Comparison of ENCODE assay signal across 11 cellular contexts in the genomic region with DNA sequence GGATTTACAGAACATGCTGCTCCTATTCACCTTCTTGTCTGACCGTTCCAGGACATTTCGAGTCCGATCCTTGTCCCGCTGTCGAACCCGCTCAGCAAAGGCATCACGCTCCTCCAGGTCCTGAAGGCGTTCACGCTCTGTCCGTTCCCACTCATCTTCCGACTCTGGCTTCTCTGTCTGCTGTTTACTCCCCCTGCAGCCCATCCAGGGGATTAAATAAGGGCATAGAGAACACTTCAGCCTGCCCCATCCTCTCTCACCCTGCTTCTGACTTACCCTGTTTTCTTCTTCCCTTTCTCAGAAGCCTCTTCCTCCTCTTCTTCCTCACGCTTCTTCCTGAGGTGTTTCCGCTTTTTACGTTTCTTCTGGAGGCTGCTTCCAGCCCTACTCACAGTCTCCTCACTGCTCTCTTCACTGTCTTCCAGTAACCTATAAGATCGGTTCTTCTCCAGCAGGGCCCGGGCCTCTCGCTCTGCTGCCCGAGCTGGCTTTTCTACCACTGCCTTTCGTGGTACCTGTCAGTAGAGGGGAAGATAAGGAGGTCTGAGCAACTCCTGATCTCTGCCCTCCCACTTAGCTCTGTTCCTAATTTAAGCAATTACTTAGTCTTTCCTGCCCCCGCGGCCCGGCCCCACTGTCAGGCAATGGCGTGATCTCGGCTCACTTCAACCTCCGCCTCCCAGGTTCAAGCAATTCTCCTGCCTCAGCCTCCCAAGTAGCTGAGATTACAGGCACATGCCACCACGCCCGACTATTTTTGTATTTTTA. TPM values are rescaled to one million over a fixed set of nuclear protein-coding genes. Genes with fewer than 3 reads are reported as not detected.
DNase-seq lines count a peak whose midpoint lies in the region; ATAC-seq, FAIRE-seq and TF ChIP-seq lines count a peak whose summit lies in the region.
"Had no signal": no experiment of that assay in that cellular context is flagged by ENCODE, and none has a peak within 500 bp of the region (broad histone marks: within the 10 kb centered on the region; RNA-seq: fewer than 3 reads in every experiment).

No MANE protein-coding gene starts in this region.

- peak overlapping the region; percentile 47 for H3K4me3 Mint-ChIP-seq in activated CD4-positive, alpha-beta memory T cell treated with anti-CD3 and anti-CD28 coated beads, Interleukin-2, amount 10 ng/mL, durations not matched to agents 7 days and 5 days

- TF ChIP-seq CTCF in BE2C (IDR thresholded peaks at IDR 0.05; ENCODE audit: low read depth, low read length) (peak; percentile 43), GM12875 (IDR thresholded peaks at IDR 0.05; ENCODE audit: borderline replicate concordance, insufficient read depth, low read depth, low read length) (peak; percentile 1; the same call in 1 of the 2 replicates), kidney (IDR thresholded peaks at IDR 0.05; ENCODE audit: borderline replicate concordance, extremely low read depth, insufficient read depth) (peak; percentile 2), body of pancreas (IDR thresholded peaks at IDR 0.05) (no peak), right atrium auricular region (IDR thresholded peaks at IDR 0.05) (no peak)

- CTCF ChIA-PET in activated CD4-positive, alpha-beta memory T cell treated with anti-CD3 and anti-CD28 coated beads, Interleukin-2, amount 10 ng/mL, durations not matched to agents 7 days and 5 days (lab: Charles Lee), result interaction anchor here (2.1 to 15.7 kb wide), 4 partner anchors 30 to 189 kb away, joined by 8 to 626 read pairs (median 11); partner anchors contain the start of genes MDC1 and TUBB

- DNase-seq in BE2C (peak; percentile 40), kidney (no peak), body of pancreas (no peak), SHP77 (lab: John Stamatoyannopoulos, UW) (no peak), right atrium auricular region (ENCODE audit: low spot score) (no peak)
- no peak for DNase-seq in activated CD4-positive, alpha-beta memory T cell treated with anti-CD3 and anti-CD28 coated beads, Interleukin-2, amount 10 ng/mL, durations not matched to agents 7 days and 5 days
- DNase-seq: amniotic stem cell had no signal

- ATAC-seq in body of pancreas, result no peak
- ATAC-seq in HG03095 (IDR thresholded peaks at IDR 0.05; ENCODE audit: unreplicated experiment), result no peak
- ATAC-seq: Right ventricle myocardium inferior had no signal

- intact Hi-C loops in kidney (cut with DNase I) (no loop called here), body of pancreas (cut with DNase I) (no loop called here)

- no peaks in the 10 kb centered on the region for H3K27me3 Mint-ChIP-seq in activated CD4-positive, alpha-beta memory T cell treated with anti-CD3 and anti-CD28 coated beads, Interleukin-2, amount 10 ng/mL, durations not matched to agents 7 days and 5 days

- 83 to 86% methylated on average over 27 of the region's 27 CpGs for WGBS in body of pancreas, 2 donors

- no peaks in the 10 kb centered on the region for H3K4me1 ChIP-seq in BE2C
- H3K4me1 ChIP-seq in kidney (ENCODE audit: control insufficient read depth in 1 of 2, insufficient read depth in 1 of 2, low read depth in 1 of 2, low read length in 2 of 2), result peaks cover 0 to 5% of the 10 kb centered on the region in 2 donors
- H3K4me1 ChIP-seq in body of pancreas, result peaks cover 16% of the 10 kb centered on the region
- peaks cover 0 to 20% of the 10 kb centered on the region in 2 donors for H3K4me1 ChIP-seq in right atrium auricular region

- H3K9me3 ChIP-seq in BE2C (no peaks in the 10 kb centered on the region), kidney (ENCODE audit: control insufficient read depth in 1 of 2, low read length in 2 of 2) (no peaks in the 10 kb centered on the region), body of pancreas (no peaks in the 10 kb centered on the region), right atrium auricular region (no peaks in the 10 kb centered on the region)

- POLR2A ChIA-PET in activated CD4-positive, alpha-beta memory T cell treated with anti-CD3 and anti-CD28 coated beads, Interleukin-2, amount 10 ng/mL, durations not matched to agents 7 days and 5 days (lab: Charles Lee), result interaction anchor here (1.0 to 4.2 kb wide), 5 partner anchors 11 to 56 kb away, joined by 3 to 31 read pairs (median 23); partner anchors contain the start of genes MRPS18B, PPP1R10 and TUBB

- no peak for FAIRE-seq in kidney (lab: Jason Lieb, UNC)
- FAIRE-seq: GM12892 had no signal

- peaks cover 38% of the 10 kb centered on the region for H3K36me3 Mint-ChIP-seq in activated CD4-positive, alpha-beta memory T cell treated with anti-CD3 and anti-CD28 coated beads, Interleukin-2, amount 10 ng/mL, durations not matched to agents 7 days and 5 days (ENCODE audit: low read depth)

- H3K36me3 ChIP-seq in BE2C (peaks cover 19% of the 10 kb centered on the region), kidney (ENCODE audit: control insufficient read depth in 1 of 2, insufficient read depth in 2 of 2, low read length in 2 of 2) (peaks cover 14 to 23% of the 10 kb centered on the region in 2 donors), body of pancreas (replicated peaks in 1 of 2; ENCODE audit: insufficient read depth in 1 of 2, low read depth in 2 of 2) (peaks cover 0 to 10% of the 10 kb centered on the region in 2 donors), right atrium auricular region (peaks cover 36% of the 10 kb centered on the region)

- peak overlapping the region; percentile 26 for H3K27ac Mint-ChIP-seq in activated CD4-positive, alpha-beta memory T cell treated with anti-CD3 and anti-CD28 coated beads, Interleukin-2, amount 10 ng/mL, durations not matched to agents 7 days and 5 days

- H3K27me3 ChIP-seq in BE2C (no peaks in the 10 kb centered on the region), body of pancreas (no peaks in the 10 kb centered on the region), right atrium auricular region (no peaks in the 10 kb centered on the region)

- no peak overlapping the region for H3K27ac ChIP-seq in kidney (ENCODE audit: low read depth in 2 of 2, low read length in 2 of 2)
- H3K27ac ChIP-seq in body of pancreas, result no peak overlapping the region
- no peak overlapping the region for H3K27ac ChIP-seq in right atrium auricular region

- peaks cover 40% of the 10 kb centered on the region for H3K4me1 Mint-ChIP-seq in activated CD4-positive, alpha-beta memory T cell treated with anti-CD3 and anti-CD28 coated beads, Interleukin-2, amount 10 ng/mL, durations not matched to agents 7 days and 5 days

- no peak for TF ChIP-seq POLR2A in body of pancreas (IDR thresholded peaks at IDR 0.05)

- no peak overlapping the region for H3K4me3 ChIP-seq in BE2C (ENCODE audit: low read depth, low read length)
- no peak overlapping the region for H3K4me3 ChIP-seq in GM12875 (ENCODE audit: low read depth, low read length)
- no peak overlapping the region for H3K4me3 ChIP-seq in kidney (ENCODE audit: low read length in 2 of 2)
- no peak overlapping the region for H3K4me3 ChIP-seq in body of pancreas
- no peak overlapping the region for H3K4me3 ChIP-seq in right atrium auricular region

- H3K9me3 Mint-ChIP-seq in activated CD4-positive, alpha-beta memory T cell treated with anti-CD3 and anti-CD28 coated beads, Interleukin-2, amount 10 ng/mL, durations not matched to agents 7 days and 5 days, result no peaks in the 10 kb centered on the region

- H3K9ac ChIP-seq in kidney (ENCODE audit: low read length in 2 of 2), result no peak overlapping the region

RNA-seq across cellular contexts. Expression of gene DHX16, which starts 1.9 kb away (rescaled TPM):
- 80.9 TPM for polyA plus RNA-seq in BE2C (2012; ENCODE audit: insufficient read depth, insufficient read length, low read depth)
- 10 to 100 TPM; 35.6 to 37.6 TPM for total RNA-seq in activated CD4-positive, alpha-beta memory T cell treated with anti-CD3 and anti-CD28 coated beads, Interleukin-2, amount 10 ng/mL, durations not matched to agents 7 days and 5 days
- total RNA-seq in kidney (30.5 TPM), body of pancreas (10 to 100 TPM; 12.2 to 24.4 TPM), right atrium auricular region (10 to 100 TPM; 13.7 to 23.6 TPM)
- polyA plus RNA-seq in kidney (ENCODE audit: insufficient read depth, low read depth, low replicate concordance), result 26.7 TPM

RNA-seq across cellular contexts. Expression of gene PPP1R18, which starts 15.5 kb away (rescaled TPM):
- polyA plus RNA-seq in BE2C (2012; ENCODE audit: insufficient read depth, insufficient read length, low read depth), result 273 TPM
- total RNA-seq in activated CD4-positive, alpha-beta memory T cell treated with anti-CD3 and anti-CD28 coated beads, Interleukin-2, amount 10 ng/mL, durations not matched to agents 7 days and 5 days, result 100 to 1,000 TPM; 269 to 283 TPM
- total RNA-seq in kidney (51.9 TPM), body of pancreas (10 to 100 TPM; 14.5 to 20.0 TPM), right atrium auricular region (10 to 100 TPM; 17.5 to 33.2 TPM)
- polyA plus RNA-seq in kidney (ENCODE audit: insufficient read depth, low read depth, low replicate concordance), result 17.1 TPM

RNA-seq across cellular contexts. Expression of gene NRM, which starts 19.8 kb away (rescaled TPM):
- polyA plus RNA-seq in BE2C (2012; ENCODE audit: insufficient read depth, insufficient read length, low read depth), result 58.5 TPM
- 10 to 100 TPM; 40.5 to 41.1 TPM for total RNA-seq in activated CD4-positive, alpha-beta memory T cell treated with anti-CD3 and anti-CD28 coated beads, Interleukin-2, amount 10 ng/mL, durations not matched to agents 7 days and 5 days
- total RNA-seq in kidney, result 14.2 TPM
- polyA plus RNA-seq in kidney (ENCODE audit: insufficient read depth, low read depth, low replicate concordance), result 14.2 TPM
- total RNA-seq in body of pancreas, result 1 to 10 TPM; 2.6 to 5.2 TPM
- total RNA-seq in right atrium auricular region, result 1 to 10 TPM; 2.2 to 4.2 TPM

RNA-seq across cellular contexts. Expression of gene C6orf136, which starts 24.0 kb away (rescaled TPM):
- polyA plus RNA-seq in BE2C (2012; ENCODE audit: insufficient read depth, insufficient read length, low read depth), result 30.7 TPM
- 10 to 100 TPM; 21.7 to 24.4 TPM for total RNA-seq in activated CD4-positive, alpha-beta memory T cell treated with anti-CD3 and anti-CD28 coated beads, Interleukin-2, amount 10 ng/mL, durations not matched to agents 7 days and 5 days
- total RNA-seq in kidney (27.4 TPM), body of pancreas (10 to 100 TPM in 1 of 2 donors, 1 to 10 TPM in 1; 7.3 to 28.3 TPM), right atrium auricular region (10 to 100 TPM; 28.3 to 29.4 TPM)
- 45.6 TPM for polyA plus RNA-seq in kidney (ENCODE audit: insufficient read depth, low read depth, low replicate concordance)

RNA-seq across cellular contexts. Expression of gene ATAT1, which starts 44.3 kb away (rescaled TPM):
- 9.2 TPM for polyA plus RNA-seq in BE2C (2012; ENCODE audit: insufficient read depth, insufficient read length, low read depth)
- total RNA-seq in activated CD4-positive, alpha-beta memory T cell treated with anti-CD3 and anti-CD28 coated beads, Interleukin-2, amount 10 ng/mL, durations not matched to agents 7 days and 5 days, result 1 to 10 TPM; 6.3 to 8.0 TPM
- total RNA-seq in kidney (10.4 TPM), body of pancreas (1 to 10 TPM; 2.0 to 5.4 TPM), right atrium auricular region (1 to 10 TPM; 1.6 to 1.8 TPM)
- polyA plus RNA-seq in kidney (ENCODE audit: insufficient read depth, low read depth, low replicate concordance), result 12.4 TPM

Comparison
In these comparisons a context has a peak if more than half of its experiments do, and no peak if none do; other contexts are left out.
1. CTCF ChIP-seq: peak in BE2C (single experiment), GM12875 (single experiment) and kidney (single experiment); none in body of pancreas (0 of 7) and right atrium auricular region (0 of 2).